Comparison of ENCODE assay signal across 8 cellular contexts in genomic region chr7:38341172-38341705, GRCh38.
DNase-seq lines count a peak whose midpoint lies in the region; ATAC-seq and TF ChIP-seq lines count a peak whose summit lies in the region.
"Not testable (repeated sequence)": the region's sequence is repeated elsewhere in the genome, so short reads cannot be mapped to it uniquely, and the experiment has no call there.

No MANE protein-coding gene starts in this region.

- peak overlapping the region; percentile 74 for H3K27ac Mint-ChIP-seq in activated T-helper 2 cell treated with anti-CD3 and anti-CD28 coated beads, Interferon-gamma antibody, Interleukin-2, Interleukin-4, amounts not matched to agents 10 μg/mL and 5 μg/mL and 100 μg/mL, durations not matched to agents 14 hours and 24 hours and 36 hours

- H3K27ac ChIP-seq in DND-41 (ENCODE audit: low read length) (peak overlapping the region; percentile 90), thymus (ENCODE audit: low read depth) (peak overlapping the region; percentile 82)
- H3K27ac ChIP-seq in RWPE2 (ENCODE audit: poor library complexity, severe bottlenecking); mesendoderm (ENCODE audit: low read depth, low read length): not testable (repeated sequence)

- not testable (repeated sequence) for H2AK5ac ChIP-seq in mesendoderm (ENCODE audit: low read length)

- DNase-seq in DND-41 = peak; percentile 22
- peak; percentile 20 for DNase-seq in HuH-7 (ENCODE audit: low spot score)
- not testable (repeated sequence) for DNase-seq in RWPE2 (ENCODE audit: low spot score); activated T-helper 2 cell treated with anti-CD3 and anti-CD28 coated beads, Interferon-gamma antibody, Interleukin-2, Interleukin-4, amounts not matched to agents 10 μg/mL and 5 μg/mL and 100 μg/mL, durations not matched to agents 14 hours and 24 hours and 36 hours (ENCODE audit: low spot score)
- peak; percentile 40 for DNase-seq in fibroblast of peridontal ligament (ENCODE audit: extremely low read depth)
- DNase-seq in mesendoderm = peak; percentile 92

- H3K27me3 ChIP-seq in DND-41 (ENCODE audit: insufficient read depth, low read length, poor library complexity); RWPE2 (ENCODE audit: insufficient read depth, poor library complexity, severe bottlenecking); mesendoderm (ENCODE audit: insufficient read depth, low read length, poor library complexity); thymus (ENCODE audit: control insufficient read depth, insufficient read depth): not testable (repeated sequence)

- intact Hi-C loops in activated T-helper 2 cell treated with anti-CD3 and anti-CD28 coated beads, Interferon-gamma antibody, Interleukin-2, Interleukin-4, amounts not matched to agents 10 μg/mL and 5 μg/mL and 100 μg/mL, durations not matched to agents 14 hours and 24 hours and 36 hours (cut with micrococcal nuclease) = not testable (repeated sequence)

- peaks cover 70% of the 10 kb centered on the region for H3K4me1 ChIP-seq in DND-41 (ENCODE audit: insufficient read depth, low read length)
- H3K4me1 ChIP-seq in RWPE2 (ENCODE audit: insufficient read depth, poor library complexity, severe bottlenecking); mesendoderm (ENCODE audit: control insufficient read depth, low read depth, low read length); thymus (ENCODE audit: control insufficient read depth, insufficient read depth, low read length): not testable (repeated sequence)

- H3K36me3 Mint-ChIP-seq in activated T-helper 2 cell treated with anti-CD3 and anti-CD28 coated beads, Interferon-gamma antibody, Interleukin-2, Interleukin-4, amounts not matched to agents 10 μg/mL and 5 μg/mL and 100 μg/mL, durations not matched to agents 14 hours and 24 hours and 36 hours (ENCODE audit: low read depth) = not testable (repeated sequence)

- H3K9me3 ChIP-seq in DND-41 (ENCODE audit: insufficient read depth, low read length, severe bottlenecking); RWPE2 (ENCODE audit: severe bottlenecking); thymus (ENCODE audit: control insufficient read depth): not testable (repeated sequence)

- H4K20me1 ChIP-seq in DND-41 (ENCODE audit: insufficient read depth, low read length) = not testable (repeated sequence)

- peak overlapping the region; percentile 44 for H3K4me2 ChIP-seq in DND-41 (ENCODE audit: insufficient read depth, low read length)
- not testable (repeated sequence) for H3K4me2 ChIP-seq in mesendoderm (ENCODE audit: low read length)

- H3K4ac ChIP-seq in mesendoderm (ENCODE audit: low read depth, low read length) = not testable (repeated sequence)

- peak overlapping the region in 1 of 2 experiments; percentile 27; a peak in 1 of 4 replicates for H3K4me3 ChIP-seq in DND-41 (ENCODE audit: low read depth in 1 of 2, low read length in 2 of 2)
- not testable (repeated sequence) for H3K4me3 ChIP-seq in RWPE2 (ENCODE audit: severe bottlenecking); mesendoderm (ENCODE audit: low read length)
- peak overlapping the region; percentile 12 for H3K4me3 ChIP-seq in thymus (ENCODE audit: low read length)

- peak overlapping the region; percentile 43 for H3K9ac ChIP-seq in DND-41 (ENCODE audit: low read depth, low read length)
- H3K9ac ChIP-seq in mesendoderm (ENCODE audit: low read length) = not testable (repeated sequence)

- H4K5ac ChIP-seq in mesendoderm (ENCODE audit: low read length) = not testable (repeated sequence)

- H3K18ac ChIP-seq in mesendoderm (ENCODE audit: low read length) = not testable (repeated sequence)

- not testable (repeated sequence) for H3K9me3 Mint-ChIP-seq in activated T-helper 2 cell treated with anti-CD3 and anti-CD28 coated beads, Interferon-gamma antibody, Interleukin-2, Interleukin-4, amounts not matched to agents 10 μg/mL and 5 μg/mL and 100 μg/mL, durations not matched to agents 14 hours and 24 hours and 36 hours

- H2BK120ac ChIP-seq in mesendoderm (ENCODE audit: low read depth, low read length) = not testable (repeated sequence)

- H3K56ac ChIP-seq in mesendoderm (ENCODE audit: low read length) = not testable (repeated sequence)

- H3K4me3 Mint-ChIP-seq in activated T-helper 2 cell treated with anti-CD3 and anti-CD28 coated beads, Interferon-gamma antibody, Interleukin-2, Interleukin-4, amounts not matched to agents 10 μg/mL and 5 μg/mL and 100 μg/mL, durations not matched to agents 14 hours and 24 hours and 36 hours (ENCODE audit: low read depth) = peak overlapping the region; percentile 79

- peak overlapping the region; percentile 52 for H2AFZ ChIP-seq in DND-41 (ENCODE audit: low read depth, low read length)

- TF ChIP-seq CTCF in DND-41 (IDR thresholded peaks at IDR 0.05; ENCODE audit: borderline replicate concordance, extremely low read depth, low read length, poor library complexity, severe bottlenecking) = peak; percentile 22
- not testable (repeated sequence) for TF ChIP-seq CTCF in RWPE2 (IDR thresholded peaks at IDR 0.05; ENCODE audit: poor library complexity, severe bottlenecking)

- peaks cover 53% of the 10 kb centered on the region for H3K4me1 Mint-ChIP-seq in activated T-helper 2 cell treated with anti-CD3 and anti-CD28 coated beads, Interferon-gamma antibody, Interleukin-2, Interleukin-4, amounts not matched to agents 10 μg/mL and 5 μg/mL and 100 μg/mL, durations not matched to agents 14 hours and 24 hours and 36 hours (ENCODE audit: low read depth)

- not testable (repeated sequence) for H3K36me3 ChIP-seq in DND-41 (ENCODE audit: insufficient read depth, low read length); RWPE2 (ENCODE audit: low read depth); mesendoderm (ENCODE audit: control insufficient read depth, insufficient read depth, low read length); thymus (ENCODE audit: control insufficient read depth, insufficient read depth)

- not testable (repeated sequence) for H4K8ac ChIP-seq in mesendoderm (ENCODE audit: low read depth, low read length)

- ATAC-seq in DND-41 (ENCODE audit: insufficient read depth, low read depth) = peak; percentile 22; the same call in 2 of the 3 replicates
- peak; percentile 59 for ATAC-seq in GM21529 (IDR thresholded peaks at IDR 0.05; ENCODE audit: unreplicated experiment)
- peak; percentile 60 for ATAC-seq in RWPE2 (ENCODE audit: low read depth)

- H3K27me3 Mint-ChIP-seq in activated T-helper 2 cell treated with anti-CD3 and anti-CD28 coated beads, Interferon-gamma antibody, Interleukin-2, Interleukin-4, amounts not matched to agents 10 μg/mL and 5 μg/mL and 100 μg/mL, durations not matched to agents 14 hours and 24 hours and 36 hours (ENCODE audit: low read depth) = not testable (repeated sequence)

- H3K79me2 ChIP-seq in DND-41 (ENCODE audit: insufficient read depth, low read length); mesendoderm (ENCODE audit: control insufficient read depth, insufficient read depth, low read length): not testable (repeated sequence)

- WGBS in mesendoderm (ENCODE audit: extremely low coverage, insufficient coverage, low lambda C conversion rate) = no CpG with 5 or more reads among the region's 2 CpGs
- 29% methylated on average over 2 of the region's 2 CpGs for WGBS in thymus

- H3K23ac ChIP-seq in mesendoderm (ENCODE audit: low read length) = not testable (repeated sequence)

- H2BK15ac ChIP-seq in mesendoderm (replicated peaks; ENCODE audit: low read depth) = not testable (repeated sequence)

- H2BK5ac ChIP-seq in mesendoderm (ENCODE audit: low read length) = peak overlapping the region; percentile 14

- H3K79me1 ChIP-seq in mesendoderm (ENCODE audit: low read length) = not testable (repeated sequence)
